ENCODE assay signal across 21 cellular contexts in the genomic region with DNA sequence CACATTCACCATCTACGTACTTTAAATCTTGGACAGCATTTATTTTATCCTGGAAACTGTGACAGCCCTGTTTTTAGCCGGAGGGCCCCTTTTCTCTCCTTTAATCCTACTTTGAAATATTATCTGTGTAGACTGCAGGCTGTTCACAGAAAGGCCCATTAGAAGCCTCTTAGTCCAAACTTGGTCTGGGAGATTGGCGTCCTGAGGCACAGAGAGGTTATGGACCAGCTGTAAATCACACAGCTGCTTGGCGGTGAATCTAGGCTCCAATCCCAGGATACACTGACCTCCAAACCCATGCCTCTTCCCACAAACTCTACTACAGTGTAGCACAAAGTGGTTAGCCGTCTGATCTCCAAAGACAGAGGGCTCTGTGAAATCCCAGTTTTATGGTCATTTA. TPM values are rescaled to one million over a fixed set of nuclear protein-coding genes. Genes with fewer than 3 reads are reported as not detected.
DNase-seq lines count a peak whose midpoint lies in the region; ATAC-seq, FAIRE-seq and TF ChIP-seq lines count a peak whose summit lies in the region.
"Had no signal": no experiment of that assay in that cellular context is flagged by ENCODE, and none has a peak within 500 bp of the region (broad histone marks: within the 10 kb centered on the region; RNA-seq: fewer than 3 reads in every experiment).

No MANE protein-coding gene starts in this region.

- TF ChIP-seq POLR2A in HepG2 (IDR thresholded peaks at IDR 0.05; ENCODE audit: insufficient read depth in 1 of 2, low read depth in 2 of 2, low read length in 2 of 2), result no peak
- TF ChIP-seq POLR2A in right lobe of liver (IDR thresholded peaks at IDR 0.05), result no peak

- H4K20me1 ChIP-seq in HepG2 (ENCODE audit: insufficient read depth, low read length), result no peaks in the 10 kb centered on the region

- no peak for TF ChIP-seq CTCF in HepG2 (CRISPR knock-in tag; IDR thresholded peaks at IDR 0.05)
- TF ChIP-seq CTCF in right lobe of liver (IDR thresholded peaks at IDR 0.05), result no peak
- no peak for TF ChIP-seq CTCF in mesothelial cell of epicardium (IDR thresholded peaks at IDR 0.05; ENCODE audit: unreplicated experiment)
- TF ChIP-seq CTCF in type B pancreatic cell (conservative IDR thresholded peaks at IDR 0.05), result no peak

- no peaks in the 10 kb centered on the region for H3K9me3 Mint-ChIP-seq in mesothelial cell of epicardium
- H3K9me3 Mint-ChIP-seq in type B pancreatic cell, result peaks cover 5% of the 10 kb centered on the region
- H3K9me3 Mint-ChIP-seq in activated T-helper 1 cell treated with anti-CD3 and anti-CD28 coated beads, Interleukin-12 subunit alpha, Interleukin-12 subunit beta, Interleukin-2, Interleukin-4 antibody, amounts not matched to agents 30 ng/mL and 10 ng/mL and 1 ng/mL, durations not matched to agents 14 hours and 24 hours and 36 hours, result no peaks in the 10 kb centered on the region
- H3K9me3 Mint-ChIP-seq: CD4-positive, alpha-beta T cell; GM23338 had no signal

- H3K18ac ChIP-seq in trophoblast cell (ENCODE audit: low read length), result no peak overlapping the region

- H3K36me3 ChIP-seq in HepG2 (replicated peaks in 1 of 2; ENCODE audit: control insufficient read depth in 1 of 2, insufficient read depth in 2 of 2, low read length in 2 of 2), result no peaks in the 10 kb centered on the region; a peak in 3 of 5 replicates
- H3K36me3 ChIP-seq in right lobe of liver, result no peaks in the 10 kb centered on the region
- peaks cover 2 to 6% of the 10 kb centered on the region in 2 experiments for H3K36me3 ChIP-seq in trophoblast cell (ENCODE audit: control insufficient read depth in 1 of 2, insufficient read depth in 2 of 2, low read length in 2 of 2)

- H3K4me3 ChIP-seq in HepG2 (replicated peaks in 1 of 3; ENCODE audit: insufficient read depth in 1 of 3, low read depth in 2 of 3, low read length in 3 of 3) (no peak overlapping the region), right lobe of liver (no peak overlapping the region), trophoblast cell (ENCODE audit: low read depth, low read length) (no peak overlapping the region)
- H3K4me3 ChIP-seq: A549, GM23338 had no signal

- in situ Hi-C loops in HepG2 (cut with HindIII; ENCODE audit: extremely low pct_ligation_motif_present, low pct_unique_long_range_greater_than_20kb), result no loop called here

- H4K12ac ChIP-seq in trophoblast cell (ENCODE audit: low read depth, low read length), result no peak overlapping the region

- no peak overlapping the region for H3K23ac ChIP-seq in trophoblast cell (ENCODE audit: low read length)

- H3K4me1 ChIP-seq in HepG2 (ENCODE audit: insufficient read depth, low read length) (peaks cover 50% of the 10 kb centered on the region), right lobe of liver (no peaks in the 10 kb centered on the region), trophoblast cell (ENCODE audit: control insufficient read depth in 1 of 2, insufficient read depth in 2 of 2, low read length in 2 of 2) (peaks cover 33 to 38% of the 10 kb centered on the region in 2 experiments)
- H3K4me1 ChIP-seq: A549 had no signal

- H2BK12ac ChIP-seq in trophoblast cell (ENCODE audit: low read length), result no peak overlapping the region

- WGBS in HepG2 (ENCODE audit: low lambda C conversion rate), result 98% methylated on average over 5 of the region's 5 CpGs
- WGBS in right lobe of liver (ENCODE audit: insufficient coverage, low coverage, low lambda C conversion rate, missing lambda C conversion rate), result 100% methylated on average over 2 of the region's 5 CpGs
- no CpG with 5 or more reads among the region's 5 CpGs for WGBS in trophoblast cell (ENCODE audit: extremely low coverage, insufficient coverage, insufficient read length)

- H4K8ac ChIP-seq in trophoblast cell (ENCODE audit: low read depth, low read length), result no peak overlapping the region

- H3K27ac ChIP-seq in HepG2 (ENCODE audit: extremely low read length, insufficient read depth, low read length) (no peak overlapping the region), right lobe of liver (no peak overlapping the region), trophoblast cell (ENCODE audit: low read depth, low read length) (no peak overlapping the region)
- H3K27ac ChIP-seq: 22Rv1, A549, C4-2B had no signal

- H3K4me3 Mint-ChIP-seq in mesothelial cell of epicardium (no peak overlapping the region), type B pancreatic cell (peak overlapping the region; percentile 47)
- no peak overlapping the region for H3K4me3 Mint-ChIP-seq in activated T-helper 1 cell treated with anti-CD3 and anti-CD28 coated beads, Interleukin-12 subunit alpha, Interleukin-12 subunit beta, Interleukin-2, Interleukin-4 antibody, amounts not matched to agents 30 ng/mL and 10 ng/mL and 1 ng/mL, durations not matched to agents 14 hours and 24 hours and 36 hours
- H3K4me3 Mint-ChIP-seq: CD4-positive, alpha-beta T cell; GM23338 had no signal

- H2BK5ac ChIP-seq in trophoblast cell (ENCODE audit: low read depth, low read length, poor library complexity), result no peak overlapping the region

- ATAC-seq in HepG2 (no peak), right lobe of liver (no peak), HG02884 (IDR thresholded peaks at IDR 0.05; ENCODE audit: unreplicated experiment) (no peak)
- ATAC-seq: A549, GM23338, HCT116 had no signal

- BruUV-seq in HepG2 (replicated peaks; lab: Mats Ljungman, UMichigan), result no TSS peak

- CTCF ChIA-PET in HepG2 (lab: Yijun Ruan, JAX; ENCODE audit: low intra/inter-chr PET ratio, low total read pairs), result no interaction called here

- no peak for TF ChIP-seq EP300 in HepG2 (IDR thresholded peaks at IDR 0.05; ENCODE audit: low read depth in 2 of 2, low read length in 2 of 2)
- no peak for TF ChIP-seq EP300 in HepG2 (CRISPR knock-in tag; IDR thresholded peaks at IDR 0.05; ENCODE audit: borderline replicate concordance)

- H3K27ac Mint-ChIP-seq in mesothelial cell of epicardium (peak overlapping the region; percentile 97), type B pancreatic cell (peak overlapping the region; percentile 14)
- no peak overlapping the region for H3K27ac Mint-ChIP-seq in activated T-helper 1 cell treated with anti-CD3 and anti-CD28 coated beads, Interleukin-12 subunit alpha, Interleukin-12 subunit beta, Interleukin-2, Interleukin-4 antibody, amounts not matched to agents 30 ng/mL and 10 ng/mL and 1 ng/mL, durations not matched to agents 14 hours and 24 hours and 36 hours
- H3K27ac Mint-ChIP-seq: CD4-positive, alpha-beta T cell; GM23338 had no signal

- H2BK120ac ChIP-seq in trophoblast cell (ENCODE audit: insufficient read depth, low read length, poor library complexity), result no peak overlapping the region

- DNase-seq in HepG2 (ENCODE audit: low spot score) (no peak), right lobe of liver (no peak), mesothelial cell of epicardium (ENCODE audit: low spot score in 2 of 2, unreplicated experiment in 2 of 2) (no peak), trophoblast cell (no peak), type B pancreatic cell (ENCODE audit: extremely low spot score, unreplicated experiment) (no peak), HCEC 1CT (no peak)
- no peak for DNase-seq in activated T-helper 1 cell treated with anti-CD3 and anti-CD28 coated beads, Interleukin-12 subunit alpha, Interleukin-12 subunit beta, Interleukin-2, Interleukin-4 antibody, amounts not matched to agents 30 ng/mL and 10 ng/mL and 1 ng/mL, durations not matched to agents 14 hours and 24 hours and 36 hours (ENCODE audit: low spot score)
- DNase-seq: AML-193; Caco-2; CD4-positive, alpha-beta T cell had no signal

- peak overlapping the region; percentile 47 for H3K4ac ChIP-seq in trophoblast cell (ENCODE audit: low read depth, low read length)

- no peak overlapping the region for H2AK5ac ChIP-seq in trophoblast cell (ENCODE audit: low read length)

- H3K9me3 ChIP-seq in HepG2 (ENCODE audit: low read length) (no peaks in the 10 kb centered on the region), right lobe of liver (no peaks in the 10 kb centered on the region), trophoblast cell (ENCODE audit: insufficient read depth, low read depth, low read length) (no peaks in the 10 kb centered on the region)
- H3K9me3 ChIP-seq: A549, Caco-2 had no signal

- H3K79me2 ChIP-seq in HepG2 (ENCODE audit: insufficient read depth, low read length) (peaks cover 77% of the 10 kb centered on the region), trophoblast cell (ENCODE audit: control insufficient read depth, insufficient read depth, low read length, poor library complexity) (peaks cover 33% of the 10 kb centered on the region)

- H3K27me3 Mint-ChIP-seq in mesothelial cell of epicardium (ENCODE audit: low read depth), result peaks cover 8% of the 10 kb centered on the region
- H3K27me3 Mint-ChIP-seq in type B pancreatic cell, result peaks cover 75% of the 10 kb centered on the region
- peaks cover 29% of the 10 kb centered on the region for H3K27me3 Mint-ChIP-seq in activated T-helper 1 cell treated with anti-CD3 and anti-CD28 coated beads, Interleukin-12 subunit alpha, Interleukin-12 subunit beta, Interleukin-2, Interleukin-4 antibody, amounts not matched to agents 30 ng/mL and 10 ng/mL and 1 ng/mL, durations not matched to agents 14 hours and 24 hours and 36 hours (ENCODE audit: insufficient read depth)

- intact Hi-C loops in HepG2 (cut with micrococcal nuclease; ENCODE audit: unreplicated experiment) (no loop called here), right lobe of liver (cut with DNase I) (no loop called here)
- intact Hi-C loops in activated T-helper 1 cell treated with anti-CD3 and anti-CD28 coated beads, Interleukin-12 subunit alpha, Interleukin-12 subunit beta, Interleukin-2, Interleukin-4 antibody, amounts not matched to agents 30 ng/mL and 10 ng/mL and 1 ng/mL, durations not matched to agents 14 hours and 24 hours and 36 hours (cut with micrococcal nuclease), result no loop called here

- H3K27me3 ChIP-seq in HepG2 (ENCODE audit: control insufficient read depth in 1 of 2, insufficient read depth in 2 of 2, low read length in 2 of 2) (no peaks in the 10 kb centered on the region), right lobe of liver (no peaks in the 10 kb centered on the region), trophoblast cell (ENCODE audit: insufficient read depth, low read length) (no peaks in the 10 kb centered on the region)

- peaks cover 21% of the 10 kb centered on the region for H3K79me1 ChIP-seq in trophoblast cell (ENCODE audit: low read length)

- H4K91ac ChIP-seq in trophoblast cell (ENCODE audit: low read depth, low read length), result no peak overlapping the region

- H3K36me3 Mint-ChIP-seq in mesothelial cell of epicardium, result no peaks in the 10 kb centered on the region
- peaks cover 4% of the 10 kb centered on the region for H3K36me3 Mint-ChIP-seq in type B pancreatic cell
- no peaks in the 10 kb centered on the region for H3K36me3 Mint-ChIP-seq in activated T-helper 1 cell treated with anti-CD3 and anti-CD28 coated beads, Interleukin-12 subunit alpha, Interleukin-12 subunit beta, Interleukin-2, Interleukin-4 antibody, amounts not matched to agents 30 ng/mL and 10 ng/mL and 1 ng/mL, durations not matched to agents 14 hours and 24 hours and 36 hours (ENCODE audit: low read depth)

- H3K14ac ChIP-seq in trophoblast cell (ENCODE audit: low read length), result no peak overlapping the region

- H2AFZ ChIP-seq in HepG2 (ENCODE audit: low read length) (no peak overlapping the region), trophoblast cell (ENCODE audit: insufficient read depth, low read length, poor library complexity) (no peak overlapping the region)

- POLR2A ChIA-PET in HepG2 (lab: Yijun Ruan, JAX), result no interaction called here

- no peak for TF ChIP-seq RAD21 in HepG2 (CRISPR knock-in tag; IDR thresholded peaks at IDR 0.05)

- peaks cover 85% of the 10 kb centered on the region for H3K4me1 Mint-ChIP-seq in mesothelial cell of epicardium
- H3K4me1 Mint-ChIP-seq in type B pancreatic cell (ENCODE audit: unreplicated experiment), result peaks cover 41% of the 10 kb centered on the region
- H3K4me1 Mint-ChIP-seq in activated T-helper 1 cell treated with anti-CD3 and anti-CD28 coated beads, Interleukin-12 subunit alpha, Interleukin-12 subunit beta, Interleukin-2, Interleukin-4 antibody, amounts not matched to agents 30 ng/mL and 10 ng/mL and 1 ng/mL, durations not matched to agents 14 hours and 24 hours and 36 hours (ENCODE audit: low read depth), result no peaks in the 10 kb centered on the region

- H3K4me2 ChIP-seq in HepG2 (ENCODE audit: low read depth, low read length) (no peak overlapping the region), trophoblast cell (ENCODE audit: low read length) (no peak overlapping the region)
- H3K4me2 ChIP-seq: A549, GM23338 had no signal

- no peak for FAIRE-seq in HepG2 (lab: Jason Lieb, UNC)
- FAIRE-seq: A549, D721Med, G401.6, GM12891, GM18507, H54 had no signal

- H3K9ac ChIP-seq in HepG2 (ENCODE audit: insufficient read depth, low read depth, low read length) (no peak overlapping the region), trophoblast cell (ENCODE audit: low read length) (no peak overlapping the region)

RNA-seq across cellular contexts. Expression of gene KANK4, which starts 4.3 kb away (rescaled TPM):
- total RNA-seq in HepG2 (2016; rRNA removed; fragmentation: Illumina TruSeq; extraction: Trizol), result 25.7 and 28.8 TPM in 2 replicates
- total RNA-seq in HepG2 (2016; cell fraction: cytosol; rRNA removed; fragmentation: Illumina TruSeq; extraction: Trizol; ENCODE audit: low read depth), result 8.0 and 8.5 TPM in 2 replicates
- 25.9 and 29.8 TPM in 2 replicates for total RNA-seq in HepG2 (2016; cell fraction: insoluble cytoplasmic fraction; rRNA removed; fragmentation: Illumina TruSeq; extraction: Trizol)
- total RNA-seq in HepG2 (2016; cell fraction: membrane; rRNA removed; fragmentation: Illumina TruSeq; extraction: Trizol), result 21.3 and 22.4 TPM in 2 replicates
- 17.2 and 19.3 TPM in 2 replicates for total RNA-seq in HepG2 (2016; cell fraction: nucleus; rRNA removed; fragmentation: Illumina TruSeq; extraction: Trizol)
- polyA plus RNA-seq in HepG2 (2011; rRNA removed), result 10.9 and 16.1 TPM in 2 replicates
- polyA plus RNA-seq in HepG2 (2011; cell fraction: cytosol; rRNA removed), result 8.1 and 12.4 TPM in 2 replicates
- 7.0 and 9.0 TPM in 2 replicates for polyA plus RNA-seq in HepG2 (2011; cell fraction: nucleus; rRNA removed)
- polyA plus RNA-seq in HepG2 (2012), result 5.0 and 7.0 TPM in 2 replicates
- polyA plus RNA-seq in HepG2 (2016; cell fraction: cytosol; fragmentation: Illumina TruSeq; extraction: Trizol; ENCODE audit: low read depth), result 4.5 and 5.1 TPM in 2 replicates
- polyA plus RNA-seq in HepG2 (2016; cell fraction: insoluble cytoplasmic fraction; fragmentation: Illumina TruSeq; extraction: Trizol; ENCODE audit: low read depth), result 23.3 and 29.4 TPM in 2 replicates
- polyA plus RNA-seq in HepG2 (2016; cell fraction: membrane; fragmentation: Illumina TruSeq; extraction: Trizol; ENCODE audit: low read depth), result 12.8 and 13.9 TPM in 2 replicates
- polyA plus RNA-seq in HepG2 (2016; cell fraction: nucleus; fragmentation: Illumina TruSeq; extraction: Trizol; ENCODE audit: insufficient read depth, low read depth), result 24.3 and 25.9 TPM in 2 replicates
- polyA minus RNA-seq in HepG2 (2011; rRNA and poly(A)+ RNA removed; ENCODE audit: low replicate concordance), result 40.6 TPM in 1 of 2 replicates, not detected in the other
- 11.2 and 15.2 TPM in 2 replicates for polyA minus RNA-seq in HepG2 (2011; cell fraction: cytosol; rRNA and poly(A)+ RNA removed)
- 13.4 and 15.2 TPM in 2 replicates for polyA minus RNA-seq in HepG2 (2011; cell fraction: nucleus; rRNA and poly(A)+ RNA removed)
- 1 to 10 TPM in 4 of 6 experiments, under 1 TPM in 2; 0.18 to 6.7 (median 1.3) TPM for total RNA-seq in right lobe of liver
- 34.3 to 36.5 TPM (median 35.2 TPM) in 3 replicates for total RNA-seq in mesothelial cell of epicardium
- 41.0 and 46.4 TPM in 2 replicates for polyA plus RNA-seq in trophoblast cell (2013)
- 5.9 and 11.3 TPM in 2 replicates for total RNA-seq in type B pancreatic cell (ENCODE audit: low replicate concordance)
- not detected in 2 replicates for total RNA-seq in activated T-helper 1 cell treated with anti-CD3 and anti-CD28 coated beads, Interleukin-12 subunit alpha, Interleukin-12 subunit beta, Interleukin-2, Interleukin-4 antibody, amounts not matched to agents 30 ng/mL and 10 ng/mL and 1 ng/mL, durations not matched to agents 14 hours and 24 hours and 36 hours
- total RNA-seq: CD4-positive, alpha-beta T cell had no signal
